ENCODE assay signal across 13 cellular contexts in the genomic region with DNA sequence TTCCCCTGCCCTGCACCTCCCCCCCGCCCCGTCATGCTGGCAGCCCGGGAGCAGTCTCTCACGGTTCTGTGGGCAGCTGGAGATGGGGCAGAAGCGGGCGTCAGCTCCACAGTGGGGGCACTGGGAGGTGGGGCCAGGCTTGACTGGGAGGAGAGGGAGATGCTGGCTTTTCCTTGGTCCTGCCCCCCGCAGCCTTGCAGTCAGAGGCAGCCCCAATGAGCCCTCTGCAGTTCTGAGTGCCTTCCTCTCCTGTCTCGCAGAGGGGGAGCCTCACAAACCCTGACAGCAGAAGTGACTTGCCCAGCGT. TPM values are rescaled to one million over a fixed set of nuclear protein-coding genes. Genes with fewer than 3 reads are reported as not detected.
DNase-seq lines count a peak whose midpoint lies in the region; ATAC-seq and TF ChIP-seq lines count a peak whose summit lies in the region.
"Had no signal": no experiment of that assay in that cellular context is flagged by ENCODE, and none has a peak within 500 bp of the region (broad histone marks: within the 10 kb centered on the region; RNA-seq: fewer than 3 reads in every experiment).

No MANE protein-coding gene starts in this region.

- H3K36me3 Mint-ChIP-seq in activated CD8-positive, alpha-beta memory T cell treated with anti-CD3 and anti-CD28 coated beads, Interleukin-2, amount 10 ng/mL, durations not matched to agents 7 days and 5 days, result no peaks in the 10 kb centered on the region
- H3K36me3 Mint-ChIP-seq: naive thymus-derived CD8-positive, alpha-beta T cell had no signal

- H3K9me3 ChIP-seq in BLaER1 treated with 17β-estradiol and CSF1 and Interleukin-3, amounts not matched to agents 10 nM and 100 nM (replicated peaks in 1 of 11), result no peaks in the 10 kb centered on the region
- no peaks in the 10 kb centered on the region for H3K9me3 ChIP-seq in ascending aorta

- no peak overlapping the region for H3K4me3 ChIP-seq in BLaER1 treated with 17β-estradiol and CSF1 and Interleukin-3, amounts not matched to agents 10 nM and 100 nM
- H3K4me3 ChIP-seq in ascending aorta, result peak overlapping the region in 1 of 2 donors; percentile 14

- no peaks in the 10 kb centered on the region for H3K4me1 Mint-ChIP-seq in activated CD8-positive, alpha-beta memory T cell treated with anti-CD3 and anti-CD28 coated beads, Interleukin-2, amount 10 ng/mL, durations not matched to agents 7 days and 5 days
- H3K4me1 Mint-ChIP-seq: naive thymus-derived CD8-positive, alpha-beta T cell had no signal

- CTCF ChIA-PET in activated CD8-positive, alpha-beta memory T cell treated with anti-CD3 and anti-CD28 coated beads, Interleukin-2, amount 10 ng/mL, durations not matched to agents 7 days and 5 days (lab: Charles Lee), result no interaction called here

- no peak for TF ChIP-seq CTCF in ascending aorta (IDR thresholded peaks at IDR 0.05)

- DNase-seq in ascending aorta (ENCODE audit: low spot score in 2 of 2), result peak in 1 of 2 donors; percentile 89
- DNase-seq in hepatic stellate cell (ENCODE audit: low spot score), result peak; percentile 72
- peak; percentile 71 for DNase-seq in renal cortical epithelial cell (ENCODE audit: low read depth)
- DNase-seq in activated CD8-positive, alpha-beta memory T cell treated with anti-CD3 and anti-CD28 coated beads, Interleukin-2, amount 10 ng/mL, durations not matched to agents 7 days and 5 days, result no peak
- no peak for DNase-seq in NCI-H1417 (lab: John Stamatoyannopoulos, UW)
- no peak for DNase-seq in NCI-H187 (lab: John Stamatoyannopoulos, UW)
- no peak for DNase-seq in T-helper 2 cell
- DNase-seq: activated CD4-positive, alpha-beta T cell treated with anti-CD3 and anti-CD28 coated beads, Interleukin-2, amount 50 U/mL, for 4 hours; amniotic stem cell; foreskin keratinocyte; naive thymus-derived CD8-positive, alpha-beta T cell; NCI-H2171 had no signal

- H3K27ac ChIP-seq in BLaER1 treated with 17β-estradiol and CSF1 and Interleukin-3, amounts not matched to agents 10 nM and 100 nM, result peak overlapping the region; percentile 34 to 67 (median 55); a peak in 20 of 22 replicates
- peak overlapping the region; percentile 95 to 98 for H3K27ac ChIP-seq in ascending aorta
- H3K27ac ChIP-seq: foreskin keratinocyte had no signal

- H3K36me3 ChIP-seq in BLaER1 treated with 17β-estradiol and CSF1 and Interleukin-3, amounts not matched to agents 10 nM and 100 nM, result peaks cover 0 to 8% (median 0%) of the 10 kb centered on the region in 11 experiments; a peak in 2 of 22 replicates
- H3K36me3 ChIP-seq in ascending aorta, result no peaks in the 10 kb centered on the region

- no peaks in the 10 kb centered on the region for H3K9me3 Mint-ChIP-seq in activated CD8-positive, alpha-beta memory T cell treated with anti-CD3 and anti-CD28 coated beads, Interleukin-2, amount 10 ng/mL, durations not matched to agents 7 days and 5 days (ENCODE audit: low read depth)
- H3K9me3 Mint-ChIP-seq: naive thymus-derived CD8-positive, alpha-beta T cell had no signal

- H3K4me2 ChIP-seq in BLaER1 treated with 17β-estradiol and CSF1 and Interleukin-3, amounts not matched to agents 10 nM and 100 nM, result peak overlapping the region; percentile 31 to 88 (median 66)

- H3K27me3 Mint-ChIP-seq in activated CD8-positive, alpha-beta memory T cell treated with anti-CD3 and anti-CD28 coated beads, Interleukin-2, amount 10 ng/mL, durations not matched to agents 7 days and 5 days, result no peaks in the 10 kb centered on the region

- H3K27ac Mint-ChIP-seq in activated CD8-positive, alpha-beta memory T cell treated with anti-CD3 and anti-CD28 coated beads, Interleukin-2, amount 10 ng/mL, durations not matched to agents 7 days and 5 days, result no peak overlapping the region
- H3K27ac Mint-ChIP-seq: naive thymus-derived CD8-positive, alpha-beta T cell had no signal

- intact Hi-C loops in ascending aorta (cut with DNase I), result no loop called here

- no peaks in the 10 kb centered on the region for H3K27me3 ChIP-seq in BLaER1 treated with 17β-estradiol and CSF1 and Interleukin-3, amounts not matched to agents 10 nM and 100 nM
- no peaks in the 10 kb centered on the region for H3K27me3 ChIP-seq in ascending aorta
- H3K27me3 ChIP-seq: foreskin keratinocyte had no signal

- peak overlapping the region in 10 of 11 experiments; percentile 1 to 55 (median 35); a peak in 14 of 22 replicates for H3K9ac ChIP-seq in BLaER1 treated with 17β-estradiol and CSF1 and Interleukin-3, amounts not matched to agents 10 nM and 100 nM

- H4K20me1 ChIP-seq in BLaER1 treated with 17β-estradiol and CSF1 and Interleukin-3, amounts not matched to agents 10 nM and 100 nM, result peaks cover 10 to 100% (median 89%) of the 10 kb centered on the region in 11 experiments; a peak in 21 of 22 replicates

- H3K4me3 Mint-ChIP-seq in activated CD8-positive, alpha-beta memory T cell treated with anti-CD3 and anti-CD28 coated beads, Interleukin-2, amount 10 ng/mL, durations not matched to agents 7 days and 5 days, result no peak overlapping the region
- H3K4me3 Mint-ChIP-seq: naive thymus-derived CD8-positive, alpha-beta T cell had no signal

- peaks cover 46 to 88% (median 74%) of the 10 kb centered on the region in 10 experiments for H3K4me1 ChIP-seq in BLaER1 treated with 17β-estradiol and CSF1 and Interleukin-3, amounts not matched to agents 10 nM and 100 nM
- peaks cover 52 to 86% of the 10 kb centered on the region in 2 donors for H3K4me1 ChIP-seq in ascending aorta
- H3K4me1 ChIP-seq: foreskin keratinocyte had no signal

- ATAC-seq in activated CD8-positive, alpha-beta memory T cell treated with anti-CD3 and anti-CD28 coated beads, Interleukin-2, amount 10 ng/mL, durations not matched to agents 7 days and 5 days, result no peak
- ATAC-seq: foreskin keratinocyte; naive thymus-derived CD8-positive, alpha-beta T cell had no signal

RNA-seq across cellular contexts. Expression of a gene that starts 21.7 kb away (rescaled TPM):
- total RNA-seq in ascending aorta (177 TPM), renal cortical epithelial cell (16.0 and 51.2 TPM in 2 replicates)
- total RNA-seq in activated CD8-positive, alpha-beta memory T cell treated with anti-CD3 and anti-CD28 coated beads, Interleukin-2, amount 10 ng/mL, durations not matched to agents 7 days and 5 days, result not detected

Comparison
In these comparisons a context has a peak if more than half of its experiments do, and no peak if none do; other contexts are left out.
1. DNase-seq: peak in hepatic stellate cell (single experiment) and renal cortical epithelial cell (single experiment); none in activated CD8-positive, alpha-beta memory T cell treated with anti-CD3 and anti-CD28 coated beads, Interleukin-2, amount 10 ng/mL, durations not matched to agents 7 days and 5 days (single experiment), NCI-H1417 (0 of 3), NCI-H187 (0 of 2) and T-helper 2 cell (0 of 5).
2. RNA of a gene that starts 21.7 kb away (total RNA-seq): 177 TPM in ascending aorta (single experiment) and 16.0 to 51.2 TPM in renal cortical epithelial cell; not detected in activated CD8-positive, alpha-beta memory T cell treated with anti-CD3 and anti-CD28 coated beads, Interleukin-2, amount 10 ng/mL, durations not matched to agents 7 days and 5 days; every median in the first group is over 10 times any median in the second.